In the genomic region with DNA sequence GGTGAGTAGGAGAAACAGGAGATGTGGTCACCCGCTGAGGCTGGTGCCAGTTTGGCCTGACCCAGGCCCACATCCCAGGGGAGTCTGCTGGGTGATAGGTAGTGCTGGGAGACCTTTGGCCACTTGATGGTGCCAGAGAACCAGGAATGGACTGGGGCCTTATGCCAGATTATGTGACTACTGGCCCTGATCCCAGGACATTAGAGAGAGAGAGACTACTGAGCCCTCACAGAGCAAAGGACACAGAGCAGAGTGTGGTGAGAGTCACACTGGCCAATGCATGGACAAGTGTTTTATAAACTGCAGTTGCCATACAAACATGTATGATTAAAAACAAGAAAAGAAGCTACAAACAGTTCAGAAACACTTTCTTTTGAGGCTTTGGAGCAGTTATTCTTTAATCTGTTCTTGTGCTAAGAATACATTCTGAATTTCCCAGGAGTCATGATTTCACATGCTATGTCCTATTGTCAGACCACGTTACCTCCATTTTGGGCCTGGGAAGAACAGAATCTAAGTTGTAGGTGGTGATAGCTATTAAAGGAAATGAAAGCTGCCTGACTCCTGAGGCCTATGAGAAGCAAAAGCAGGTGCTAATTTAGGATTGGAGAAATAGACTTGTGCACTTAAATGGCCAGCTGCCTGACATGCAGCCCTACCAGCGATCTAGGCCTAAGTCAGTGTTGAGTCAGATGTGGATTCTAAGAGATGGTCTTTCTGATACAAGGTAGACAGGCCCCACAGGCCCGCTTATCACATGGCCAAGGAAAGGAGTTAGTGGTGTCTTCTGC, we compare ENCODE assay signal across 8 cellular contexts. TPM values are rescaled to one million over a fixed set of nuclear protein-coding genes. Genes with fewer than 3 reads are reported as not detected.
A peak's percentile ranks its signal among the peaks of the same experiment; 100 is the strongest.
DNase-seq lines count a peak whose midpoint lies in the region; ATAC-seq and TF ChIP-seq lines count a peak whose summit lies in the region.

No MANE protein-coding gene starts in this region.

- no peaks in the 10 kb centered on the region for H3K27me3 ChIP-seq in CD4-positive, alpha-beta T cell (ENCODE audit: control insufficient read depth, insufficient read depth, low read length)

- POLR2A ChIA-PET in CD4-positive, alpha-beta T cell (lab: Charles Lee) = no interaction called here

- DNase-seq in CD4-positive, alpha-beta T cell = peak in 6 of 10 experiments; percentile 2 to 11 (median 4)
- DNase-seq in NCI-H2171 treated with DMSO at 0.1 percent for 48 hours (lab: John Stamatoyannopoulos, UW) (peak; percentile 59), epithelial cell of esophagus (ENCODE audit: low read depth) (peak; percentile 65), midbrain (lab: John Stamatoyannopoulos, UW) (peak; percentile 93), superior temporal gyrus (ENCODE audit: extremely low spot score) (peak; percentile 97)
- peak; percentile 2 to 7 for DNase-seq in activated CD4-positive, alpha-beta T cell treated with anti-CD3 and anti-CD28 coated beads, Interleukin-2, amount 50 U/mL, for 4 hours

- no peaks in the 10 kb centered on the region for H3K9me3 ChIP-seq in CD4-positive, alpha-beta T cell (ENCODE audit: control insufficient read depth, low read length)

- no peak overlapping the region for H3K4me3 ChIP-seq in epithelial cell of esophagus (ENCODE audit: low read length)

- no peak overlapping the region for H3K4me3 Mint-ChIP-seq in CD4-positive, alpha-beta T cell

- TF ChIP-seq CTCF in CD4-positive, alpha-beta T cell (IDR thresholded peaks at IDR 0.05) = no peak
- TF ChIP-seq CTCF in epithelial cell of esophagus (IDR thresholded peaks at IDR 0.05; ENCODE audit: insufficient read depth, low read depth, low read length, missing control alignments) = peak; percentile 81

- ATAC-seq in CD4-positive, alpha-beta T cell (ENCODE audit: poor library complexity) = peak; percentile 32
- peak; percentile 81 for ATAC-seq in GM18909 (IDR thresholded peaks at IDR 0.05; ENCODE audit: poor library complexity, unreplicated experiment)
- peak; percentile 82 for ATAC-seq in HG03095 (IDR thresholded peaks at IDR 0.05; ENCODE audit: unreplicated experiment)

- CTCF ChIA-PET in CD4-positive, alpha-beta T cell (lab: Charles Lee) = interaction anchor here (1.0 to 1.5 kb wide), 3 partner anchors 10 to 147 kb away, joined by 3 to 5 read pairs (median 4); no protein-coding TSS in a partner anchor

- H3K27ac ChIP-seq in CD4-positive, alpha-beta T cell (ENCODE audit: low read depth, low read length) = no peak overlapping the region

- no peaks in the 10 kb centered on the region for H3K27me3 Mint-ChIP-seq in CD4-positive, alpha-beta T cell

- intact Hi-C loops in CD4-positive, alpha-beta T cell (cut with DNase I, micrococcal nuclease) = loop anchor here (1.0 to 5.0 kb wide), 4 partner anchors 129 to 148 kb away; no protein-coding TSS in a partner anchor

- no peak overlapping the region for H3K27ac Mint-ChIP-seq in CD4-positive, alpha-beta T cell

- H3K36me3 Mint-ChIP-seq in CD4-positive, alpha-beta T cell (ENCODE audit: low read depth) = peaks cover 79% of the 10 kb centered on the region

- H3K9me3 Mint-ChIP-seq in CD4-positive, alpha-beta T cell = no peaks in the 10 kb centered on the region

- no peaks in the 10 kb centered on the region for H3K4me1 Mint-ChIP-seq in CD4-positive, alpha-beta T cell (ENCODE audit: low read depth)

RNA-seq across cellular contexts. Expression of gene TMOD1, which starts 32.6 kb away (rescaled TPM):
- under 1 TPM; 0.20 to 0.47 TPM for total RNA-seq in CD4-positive, alpha-beta T cell

RNA-seq across cellular contexts. Expression of gene TDRD7, which starts 57.0 kb away (rescaled TPM):
- total RNA-seq in CD4-positive, alpha-beta T cell = 1 to 10 TPM; 3.3 to 3.6 TPM

Comparison
In these comparisons a context has a peak if more than half of its experiments do, and no peak if none do; other contexts are left out.
1. ATAC-seq: peak in every context shown above with its lines; median percentile 82 in HG03095; 81 in GM18909; 32 in CD4-positive, alpha-beta T cell.
2. DNase-seq: peak in every context shown above with its lines; median percentile 97 in superior temporal gyrus; 93 in midbrain; 65 in epithelial cell of esophagus; 59 in NCI-H2171 treated with DMSO at 0.1 percent for 48 hours; 4 in activated CD4-positive, alpha-beta T cell treated with anti-CD3 and anti-CD28 coated beads, Interleukin-2, amount 50 U/mL, for 4 hours; 4 in CD4-positive, alpha-beta T cell.